In the genomic region with DNA sequence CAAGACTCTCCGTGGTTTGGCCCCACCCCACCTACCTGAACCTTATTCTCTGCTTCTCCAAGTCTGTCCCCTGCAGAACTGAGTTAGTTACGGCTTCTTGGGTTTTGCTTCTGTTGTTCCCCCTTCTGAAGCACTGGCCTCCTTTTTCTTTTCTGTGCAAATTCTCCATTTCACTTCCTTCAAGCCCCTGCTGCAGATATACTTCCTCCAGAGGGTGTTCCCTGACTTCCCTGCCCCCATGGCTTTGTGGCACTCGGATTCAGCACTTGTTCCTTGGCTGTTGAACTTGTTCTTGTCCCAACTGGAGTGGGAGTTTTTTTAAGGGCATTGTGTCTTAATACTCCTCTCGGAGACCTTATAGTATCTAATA, we compare ENCODE assay signal across 8 cellular contexts. TPM values are rescaled to one million over a fixed set of nuclear protein-coding genes. Genes with fewer than 3 reads are reported as not detected.
A peak's percentile ranks its signal among the peaks of the same experiment; 100 is the strongest.
DNase-seq lines count a peak whose midpoint lies in the region; ATAC-seq, FAIRE-seq and TF ChIP-seq lines count a peak whose summit lies in the region.

No MANE protein-coding gene starts in this region.

- peaks cover 8% of the 10 kb centered on the region for H3K36me3 Mint-ChIP-seq in astrocyte (ENCODE audit: low read depth, unreplicated experiment)

- peaks cover 56% of the 10 kb centered on the region for H4K20me1 ChIP-seq in astrocyte (ENCODE audit: insufficient read depth, low read length)

- ATAC-seq in Right ventricle myocardium superior (ENCODE audit: poor library complexity): peak; percentile 34
- ATAC-seq in left cardiac atrium: no peak
- no peak for ATAC-seq in HG03457 (IDR thresholded peaks at IDR 0.05; ENCODE audit: unreplicated experiment)

- H3K27ac ChIP-seq in astrocyte (ENCODE audit: low read depth, low read length): no peak overlapping the region

- H2AFZ ChIP-seq in astrocyte (ENCODE audit: low read depth, low read length): no peak overlapping the region

- H3K4me1 ChIP-seq in astrocyte (ENCODE audit: insufficient read depth, low read length): peaks cover 19% of the 10 kb centered on the region

- peaks cover 7% of the 10 kb centered on the region for H3K27me3 Mint-ChIP-seq in astrocyte (ENCODE audit: low read depth, unreplicated experiment)

- DNase-seq in Right ventricle myocardium superior: no peak
- DNase-seq in left cardiac atrium: no peak
- no peak for DNase-seq in astrocyte (ENCODE audit: low read depth)
- peak; percentile 72 for DNase-seq in medulla oblongata (ENCODE audit: extremely low spot score)
- peak; percentile 53 for DNase-seq in ureter (ENCODE audit: low spot score)
- no peak for DNase-seq in NCI-H1694 (lab: John Stamatoyannopoulos, UW)
- no peak for DNase-seq in posterior vena cava (ENCODE audit: low spot score)

- H3K4me1 Mint-ChIP-seq in astrocyte (ENCODE audit: low read depth, unreplicated experiment): peaks cover 17% of the 10 kb centered on the region

- no peak for TF ChIP-seq CTCF in astrocyte (IDR thresholded peaks at IDR 0.05; ENCODE audit: insufficient read depth, low read depth, low read length)

- peak overlapping the region; percentile 93 for H3K4me3 Mint-ChIP-seq in astrocyte (ENCODE audit: unreplicated experiment)

- FAIRE-seq in astrocyte (lab: Jason Lieb, UNC): no peak

- no peak overlapping the region for H3K27ac Mint-ChIP-seq in astrocyte (ENCODE audit: unreplicated experiment)

- no peak overlapping the region for H3K4me3 ChIP-seq in astrocyte (ENCODE audit: insufficient read depth, low read depth, low read length)

- peaks cover 9% of the 10 kb centered on the region for H3K27me3 ChIP-seq in astrocyte (ENCODE audit: insufficient read depth, low read length)

- H3K36me3 ChIP-seq in astrocyte (ENCODE audit: insufficient read depth, low read length): peaks cover 7% of the 10 kb centered on the region

- H3K9me3 ChIP-seq in astrocyte (ENCODE audit: insufficient read depth, low read depth, low read length): no peaks in the 10 kb centered on the region

- H3K79me2 ChIP-seq in astrocyte (ENCODE audit: insufficient read depth, low read length): peaks cover 53% of the 10 kb centered on the region

- peak overlapping the region; percentile 96 for H3K4me2 ChIP-seq in astrocyte (ENCODE audit: low read length)

- intact Hi-C loops in Right ventricle myocardium superior (cut with DNase I) (no loop called here), left cardiac atrium (cut with DNase I) (loop anchor here in 1 of 2 donors (10.0 kb wide), 1 partner anchor 52 kb away; the partner anchor contains the start of gene RALGPS1), posterior vena cava (cut with DNase I) (no loop called here)

- peaks cover 3% of the 10 kb centered on the region for H3K9me3 Mint-ChIP-seq in astrocyte (ENCODE audit: unreplicated experiment)

- H3K9ac ChIP-seq in astrocyte (ENCODE audit: low read length): no peak overlapping the region

RNA-seq across cellular contexts. Expression of gene ZBTB34, which starts 2.0 kb away (rescaled TPM):
- total RNA-seq in Right ventricle myocardium superior (5.5 TPM), left cardiac atrium (1 to 10 TPM; 5.2 to 5.6 TPM), astrocyte (13.3 and 14.7 TPM in 2 replicates), ureter (10.1 TPM), posterior vena cava (1 to 10 TPM; 7.3 to 9.6 TPM)

RNA-seq across cellular contexts. Expression of gene RALGPS1, which starts 52.1 kb away (rescaled TPM):
- total RNA-seq in Right ventricle myocardium superior (17.7 TPM), left cardiac atrium (10 to 100 TPM; 12.5 TPM), astrocyte (1.7 and 2.8 TPM in 2 replicates), ureter (48.8 TPM), posterior vena cava (1 to 10 TPM; 6.4 to 7.8 TPM)

RNA-seq across cellular contexts. Expression of gene ZBTB43, which starts 57.6 kb away (rescaled TPM):
- 36.8 TPM for total RNA-seq in Right ventricle myocardium superior
- 10 to 100 TPM; 17.5 to 34.0 TPM for total RNA-seq in left cardiac atrium
- total RNA-seq in astrocyte: 21.5 and 23.5 TPM in 2 replicates
- total RNA-seq in ureter: 22.0 TPM
- 10 to 100 TPM; 15.8 to 18.0 TPM for total RNA-seq in posterior vena cava

Comparison
In these comparisons a context has a peak if more than half of its experiments do, and no peak if none do; other contexts are left out.
1. DNase-seq: peak in medulla oblongata (single experiment) and ureter (single experiment); none in Right ventricle myocardium superior (single experiment), left cardiac atrium (single experiment), astrocyte (single experiment), NCI-H1694 (single experiment) and posterior vena cava (single experiment).